18 cellular contexts compared by ENCODE assay signal in the genomic region with DNA sequence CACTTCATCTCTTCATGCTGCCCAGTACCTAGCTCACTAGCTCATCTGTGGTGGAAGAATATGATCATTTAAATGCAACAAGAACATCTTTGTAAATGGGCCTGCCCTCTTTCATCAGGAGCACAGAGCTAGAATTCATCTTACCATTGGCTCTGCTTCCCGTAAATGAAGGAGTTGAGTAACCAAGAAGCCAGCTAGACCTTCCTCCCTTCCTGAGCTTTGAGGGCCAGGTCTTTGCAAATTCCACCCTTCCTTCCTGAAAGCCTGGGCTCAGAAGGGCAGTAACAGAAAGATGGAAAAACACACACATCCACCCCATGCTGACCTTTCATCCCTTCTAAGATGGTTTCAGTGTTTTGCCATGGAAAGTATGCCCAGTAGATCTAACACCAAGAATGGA.
"Had no signal": no experiment of that assay in that cellular context is flagged by ENCODE, and none has a peak within 500 bp of the region (broad histone marks: within the 10 kb centered on the region; RNA-seq: fewer than 3 reads in every experiment).

No MANE protein-coding gene starts in this region.

- H3K9me3 ChIP-seq: breast epithelium, gastrocnemius medialis, heart left ventricle had no signal

- H3K9me3 Mint-ChIP-seq: activated naive CD8-positive, alpha-beta T cell treated with anti-CD3 and anti-CD28 coated beads, Interleukin-2, amount 50 U/mL, for 24 hours; immature natural killer cell; natural killer cell treated with Interleukin-12 subunit alpha and Interleukin-12 subunit beta and Interleukin-15 and Interleukin-18, amount 100 ng/mL, for 72 hours; type B pancreatic cell had no signal

- H3K36me3 Mint-ChIP-seq: natural killer cell treated with Interleukin-12 subunit alpha and Interleukin-12 subunit beta and Interleukin-15 and Interleukin-18, amount 100 ng/mL, for 72 hours; type B pancreatic cell had no signal

- H3K27ac ChIP-seq: breast epithelium had no signal

- H3K27me3 ChIP-seq: breast epithelium, gastrocnemius medialis, heart left ventricle had no signal

- H3K36me3 ChIP-seq: breast epithelium, gastrocnemius medialis, heart left ventricle had no signal

- H3K4me3 ChIP-seq: breast epithelium, gastrocnemius medialis, heart left ventricle had no signal

- DNase-seq: activated naive CD4-positive, alpha-beta T cell; activated naive CD8-positive, alpha-beta T cell treated with anti-CD3 and anti-CD28 coated beads, Interleukin-2, amount 50 U/mL, for 24 hours; activated T-cell treated with anti-CD3 and anti-CD28 coated beads for 4 hours; aorta; erythroblast; gastrocnemius medialis; heart left ventricle; immature natural killer cell; nucleus accumbens; small intestine; stimulated activated CD4-positive, alpha-beta T cell treated with anti-CD3 and anti-CD28 coated beads, Interleukin-4, amount 100 ng/mL, for 24 hours; stimulated activated CD8-positive, alpha-beta memory T cell treated with anti-CD3 and anti-CD28 coated beads, Interleukin-4, amount 100 ng/mL, for 48 hours; stimulated activated naive CD4-positive, alpha-beta T cell treated with Interleukin-2 at 50 U/mL for 16 hours; substantia nigra had no signal

- H3K27ac Mint-ChIP-seq: immature natural killer cell; natural killer cell treated with Interleukin-12 subunit alpha and Interleukin-12 subunit beta and Interleukin-15 and Interleukin-18, amount 100 ng/mL, for 72 hours; type B pancreatic cell had no signal

- H3K4me1 ChIP-seq: breast epithelium had no signal

- H3K4me3 Mint-ChIP-seq: activated naive CD8-positive, alpha-beta T cell treated with anti-CD3 and anti-CD28 coated beads, Interleukin-2, amount 50 U/mL, for 24 hours; immature natural killer cell; natural killer cell treated with Interleukin-12 subunit alpha and Interleukin-12 subunit beta and Interleukin-15 and Interleukin-18, amount 100 ng/mL, for 72 hours; type B pancreatic cell had no signal

- H3K27me3 Mint-ChIP-seq: activated naive CD8-positive, alpha-beta T cell treated with anti-CD3 and anti-CD28 coated beads, Interleukin-2, amount 50 U/mL, for 24 hours; natural killer cell treated with Interleukin-12 subunit alpha and Interleukin-12 subunit beta and Interleukin-15 and Interleukin-18, amount 100 ng/mL, for 72 hours; type B pancreatic cell had no signal

- ATAC-seq: activated CD4-positive, CD25-positive, alpha-beta regulatory T cell treated with anti-CD3 and anti-CD28 coated beads, Interleukin-2, amount 50 U/mL, for 24 hours; activated naive CD8-positive, alpha-beta T cell treated with anti-CD3 and anti-CD28 coated beads, Interleukin-2, amount 50 U/mL, for 24 hours; gastrocnemius medialis; natural killer cell treated with Interleukin-12 subunit alpha and Interleukin-12 subunit beta and Interleukin-15 and Interleukin-18, amount 100 ng/mL, for 72 hours had no signal
